17 cellular contexts compared by ENCODE assay signal in genomic region chr5:64149268-64149667, GRCh38. TPM values are rescaled to one million over a fixed set of nuclear protein-coding genes. Genes with fewer than 3 reads are reported as not detected.
"Had no signal": no experiment of that assay in that cellular context is flagged by ENCODE, and none has a peak within 500 bp of the region (broad histone marks: within the 10 kb centered on the region; RNA-seq: fewer than 3 reads in every experiment).

No MANE protein-coding gene starts in this region.

- H3K27ac ChIP-seq: left lung, tibial artery had no signal

- H3K36me3 ChIP-seq: left lung, tibial artery had no signal

- H3K4me3 ChIP-seq: left lung, tibial artery had no signal

- H3K27me3 ChIP-seq: left lung, tibial artery had no signal

- DNase-seq: activated CD4-positive, alpha-beta T cell treated with anti-CD3 and anti-CD28 coated beads, Interleukin-2, amount 50 U/mL, for 4 hours; activated gamma-delta T cell treated with Interleukin-2 at 50 U/mL for 16 hours; activated T-cell treated with anti-CD3 and anti-CD28 coated beads for 4 hours; amniotic stem cell; effector memory CD8-positive, alpha-beta T cell; foreskin melanocyte; head of caudate nucleus; mammary epithelial cell; naive B cell; stimulated activated CD4-positive, alpha-beta T cell treated with anti-CD3 and anti-CD28 coated beads, Interleukin-12 subunit alpha, Interleukin-12 subunit beta, amount 100 ng/mL, for 4 hours; stimulated activated CD4-positive, alpha-beta T cell treated with anti-CD3 and anti-CD28 coated beads, Interleukin-1b, Interleukin-23, amount 100 ng/mL, for 48 hours; stimulated activated naive CD4-positive, alpha-beta T cell treated with Interleukin-2 at 50 U/mL for 16 hours; tibial artery had no signal

- ATAC-seq: activated naive CD4-positive, alpha-beta T cell treated with anti-CD3 and anti-CD28 coated beads, Interleukin-2, amount 50 U/mL, for 72 hours; effector memory CD8-positive, alpha-beta T cell; left lung had no signal

- H3K4me1 ChIP-seq: left lung had no signal

RNA-seq across cellular contexts. Expression of gene RNF180, which starts 16.4 kb away (rescaled TPM):
- total RNA-seq: activated naive CD4-positive, alpha-beta T cell treated with anti-CD3 and anti-CD28 coated beads, Interleukin-2, amount 50 U/mL, for 72 hours; activated T-helper 1 cell treated with anti-CD3 and anti-CD28 coated beads, Interleukin-12 subunit alpha, Interleukin-12 subunit beta, Interleukin-2, Interleukin-4 antibody, amounts not matched to agents 30 ng/mL and 10 ng/mL and 1 ng/mL, durations not matched to agents 14 hours and 24 hours and 36 hours; mononuclear cell had no signal
